17 cellular contexts compared by ENCODE assay signal in the genomic region with DNA sequence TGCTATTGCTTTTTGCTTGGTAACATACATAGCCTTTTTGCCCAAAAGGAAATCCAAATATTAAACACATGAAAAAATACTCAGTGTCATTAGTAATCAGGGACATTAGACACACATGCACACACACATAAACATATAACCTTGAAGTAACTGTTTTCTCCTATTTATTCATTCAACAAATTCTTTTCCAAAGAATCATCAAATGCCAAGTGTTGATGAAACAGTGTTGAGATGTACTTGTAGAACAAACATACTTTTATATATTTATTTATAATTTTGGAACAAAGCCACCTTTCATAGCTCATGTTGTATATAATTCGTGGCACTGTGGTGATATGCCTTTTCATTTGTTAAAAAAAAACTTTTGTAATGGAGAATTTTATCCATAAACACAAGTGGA.
"Had no signal": no experiment of that assay in that cellular context is flagged by ENCODE, and none has a peak within 500 bp of the region (broad histone marks: within the 10 kb centered on the region; RNA-seq: fewer than 3 reads in every experiment).

No MANE protein-coding gene starts in this region.

- H3K4me3 Mint-ChIP-seq: activated CD4-positive, alpha-beta T cell treated with anti-CD3 and anti-CD28 coated beads, Interleukin-2, amount 10 ng/mL, durations not matched to agents 7 days and 5 days; activated naive CD4-positive, alpha-beta T cell treated with anti-CD3 and anti-CD28 coated beads for 36 hours; activated T-helper 17 cell treated with anti-CD3 and anti-CD28 coated beads, Interleukin-2, amount 50 U/mL, for 72 hours; immature natural killer cell; memory B cell; natural killer cell treated with Interleukin-12 subunit alpha and Interleukin-12 subunit beta and Interleukin-15 and Interleukin-18, amount 100 ng/mL, for 72 hours; type B pancreatic cell had no signal

- H3K27ac ChIP-seq: adrenal gland, right lobe of liver, suprapubic skin had no signal

- H3K4me1 Mint-ChIP-seq: activated CD4-positive, alpha-beta T cell treated with anti-CD3 and anti-CD28 coated beads, Interleukin-2, amount 10 ng/mL, durations not matched to agents 7 days and 5 days; activated T-helper 17 cell treated with anti-CD3 and anti-CD28 coated beads, Interleukin-2, amount 50 U/mL, for 72 hours; immature natural killer cell; memory B cell had no signal

- H3K9me3 Mint-ChIP-seq: activated CD4-positive, alpha-beta T cell treated with anti-CD3 and anti-CD28 coated beads, Interleukin-2, amount 10 ng/mL, durations not matched to agents 7 days and 5 days; activated naive CD4-positive, alpha-beta T cell treated with anti-CD3 and anti-CD28 coated beads for 36 hours; activated T-helper 17 cell treated with anti-CD3 and anti-CD28 coated beads, Interleukin-2, amount 50 U/mL, for 72 hours; immature natural killer cell; memory B cell; natural killer cell treated with Interleukin-12 subunit alpha and Interleukin-12 subunit beta and Interleukin-15 and Interleukin-18, amount 100 ng/mL, for 72 hours; type B pancreatic cell had no signal

- ATAC-seq: activated T-helper 17 cell treated with anti-CD3 and anti-CD28 coated beads, Interleukin-2, amount 50 U/mL, for 72 hours; natural killer cell treated with Interleukin-12 subunit alpha and Interleukin-12 subunit beta and Interleukin-15 and Interleukin-18, amount 100 ng/mL, for 72 hours; right lobe of liver; stimulated activated naive CD8-positive, alpha-beta T cell treated with anti-CD3 and anti-CD28 coated beads, Interleukin-15, Interleukin-2, amounts not matched to agents 100 U/mL and 50 U/mL, for 24 hours had no signal

- H3K4me3 ChIP-seq: adrenal gland, right lobe of liver, suprapubic skin had no signal

- H3K27ac Mint-ChIP-seq: activated CD4-positive, alpha-beta T cell treated with anti-CD3 and anti-CD28 coated beads, Interleukin-2, amount 10 ng/mL, durations not matched to agents 7 days and 5 days; activated naive CD4-positive, alpha-beta T cell treated with anti-CD3 and anti-CD28 coated beads for 36 hours; activated T-helper 17 cell treated with anti-CD3 and anti-CD28 coated beads, Interleukin-2, amount 50 U/mL, for 72 hours; immature natural killer cell; memory B cell; natural killer cell treated with Interleukin-12 subunit alpha and Interleukin-12 subunit beta and Interleukin-15 and Interleukin-18, amount 100 ng/mL, for 72 hours; progenitor cell of endocrine pancreas; type B pancreatic cell had no signal

- H3K4me1 ChIP-seq: adrenal gland, right lobe of liver, suprapubic skin had no signal

- H3K9me3 ChIP-seq: right lobe of liver, suprapubic skin had no signal

- H3K36me3 Mint-ChIP-seq: natural killer cell treated with Interleukin-12 subunit alpha and Interleukin-12 subunit beta and Interleukin-15 and Interleukin-18, amount 100 ng/mL, for 72 hours; type B pancreatic cell had no signal

- H3K27me3 Mint-ChIP-seq: activated CD4-positive, alpha-beta T cell treated with anti-CD3 and anti-CD28 coated beads, Interleukin-2, amount 10 ng/mL, durations not matched to agents 7 days and 5 days; activated T-helper 17 cell treated with anti-CD3 and anti-CD28 coated beads, Interleukin-2, amount 50 U/mL, for 72 hours; memory B cell; progenitor cell of endocrine pancreas; type B pancreatic cell had no signal

- H3K27me3 ChIP-seq: adrenal gland, right lobe of liver, suprapubic skin had no signal

- DNase-seq: activated CD4-positive, alpha-beta T cell treated with anti-CD3 and anti-CD28 coated beads, Interleukin-2, amount 10 ng/mL, durations not matched to agents 7 days and 5 days; activated CD4-positive, CD25-positive, alpha-beta regulatory T cell; activated CD8-positive, alpha-beta memory T cell treated with anti-CD3 and anti-CD28 coated beads for 24 hours; activated naive CD4-positive, alpha-beta T cell treated with anti-CD3 and anti-CD28 coated beads for 36 hours; adrenal gland; immature natural killer cell; nucleus accumbens; right lobe of liver; stimulated activated CD4-positive, alpha-beta T cell treated with anti-CD3 and anti-CD28 coated beads, Interleukin-2, amount 100 ng/mL, for 48 hours; stimulated activated CD8-positive, alpha-beta memory T cell treated with anti-CD3 and anti-CD28 coated beads, Interleukin-4, amount 100 ng/mL, for 48 hours; stimulated activated naive CD8-positive, alpha-beta T cell treated with anti-CD3 and anti-CD28 coated beads, Interleukin-15, Interleukin-2, amounts not matched to agents 100 U/mL and 50 U/mL, for 24 hours had no signal

- H3K36me3 ChIP-seq: adrenal gland, right lobe of liver, suprapubic skin had no signal
